Comparison of ENCODE assay signal across 8 cellular contexts in the genomic region with DNA sequence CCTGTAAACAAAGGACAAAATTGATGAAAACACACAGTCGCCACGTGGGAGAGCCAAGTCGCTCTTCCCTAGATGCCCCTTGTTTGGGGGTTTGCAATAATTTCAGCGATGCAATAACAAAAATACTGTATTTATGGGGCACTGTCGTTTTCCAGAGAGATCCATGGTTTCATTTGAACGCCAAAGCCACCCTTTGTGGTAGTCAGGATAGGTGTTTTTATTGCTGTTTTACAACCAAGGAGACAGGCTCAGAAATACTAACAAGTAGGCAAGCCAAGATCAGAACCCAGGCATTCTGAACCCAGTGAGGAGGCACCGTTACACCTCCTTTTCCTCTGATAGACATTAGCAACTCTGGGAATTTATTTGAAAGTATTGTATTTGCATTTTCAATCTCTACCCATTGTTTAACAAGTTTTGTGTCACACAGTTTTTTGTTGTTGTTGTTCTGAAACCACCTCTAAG. TPM values are rescaled to one million over a fixed set of nuclear protein-coding genes. Genes with fewer than 3 reads are reported as not detected.
A peak's percentile ranks its signal among the peaks of the same experiment; 100 is the strongest.
DNase-seq lines count a peak whose midpoint lies in the region; ATAC-seq and TF ChIP-seq lines count a peak whose summit lies in the region.

No MANE protein-coding gene starts in this region.

- DNase-seq in activated T-cell treated with anti-CD3 and anti-CD28 coated beads, Interleukin-2, amount 50 U/mL, for 4 hours, result no peak
- no peak for DNase-seq in activated T-cell treated with anti-CD3 and anti-CD28 coated beads, Interleukin-2, amount 50 U/mL, for 48 hours
- DNase-seq in adipocyte (ENCODE audit: low read depth), result no peak
- DNase-seq in left lung, result no peak
- DNase-seq in thyroid gland, result no peak
- no peak for DNase-seq in NCI-H1436 (lab: John Stamatoyannopoulos, UW)

- H3K27me3 ChIP-seq in adipocyte (replicated peaks; ENCODE audit: control insufficient read depth, insufficient read depth, low read length) (no peaks in the 10 kb centered on the region), left lung (no peaks in the 10 kb centered on the region), thyroid gland (no peaks in the 10 kb centered on the region)

- TF ChIP-seq POLR2A in thyroid gland (IDR thresholded peaks at IDR 0.05), result no peak

- peaks cover 43% of the 10 kb centered on the region for H3K4me1 Mint-ChIP-seq in activated T-cell treated with anti-CD3 and anti-CD28 coated beads, Interleukin-2, amount 50 U/mL, for 4 hours (ENCODE audit: low read depth)

- no peaks in the 10 kb centered on the region for H3K9me3 ChIP-seq in adipocyte (ENCODE audit: control insufficient read depth, low read length)
- peaks cover 0 to 5% of the 10 kb centered on the region in 2 donors for H3K9me3 ChIP-seq in left lung
- no peaks in the 10 kb centered on the region for H3K9me3 ChIP-seq in thyroid gland

- intact Hi-C loops in left lung (cut with DNase I) (no loop called here), thyroid gland (cut with DNase I) (no loop called here)

- WGBS in thyroid gland, 2 donors, result 10% methylated on average over 7 of the region's 7 CpGs

- peak overlapping the region; percentile 93 for H3K4me3 Mint-ChIP-seq in activated T-cell treated with anti-CD3 and anti-CD28 coated beads, Interleukin-2, amount 50 U/mL, for 4 hours

- TF ChIP-seq CTCF in left lung (IDR thresholded peaks at IDR 0.05) (no peak), thyroid gland (IDR thresholded peaks at IDR 0.05) (no peak)

- H3K4me1 ChIP-seq in adipocyte (ENCODE audit: control insufficient read depth, insufficient read depth, low read length) (peaks cover 26% of the 10 kb centered on the region), left lung (peaks cover 4 to 41% of the 10 kb centered on the region in 2 donors), thyroid gland (peaks cover 23 to 35% of the 10 kb centered on the region in 2 donors)

- H3K4me3 ChIP-seq in adipocyte (ENCODE audit: low read length) (peak overlapping the region; percentile 96), left lung (peak overlapping the region; percentile 67 to 89), thyroid gland (replicated peaks in 1 of 3) (peak overlapping the region in 2 of 3 donors; percentile 41 to 97)

- no peaks in the 10 kb centered on the region for H3K36me3 ChIP-seq in adipocyte (ENCODE audit: control insufficient read depth, insufficient read depth, low read length, severe bottlenecking)
- no peaks in the 10 kb centered on the region for H3K36me3 ChIP-seq in left lung
- H3K36me3 ChIP-seq in thyroid gland, result no peaks in the 10 kb centered on the region

- peak overlapping the region; percentile 92 for H3K9ac ChIP-seq in adipocyte (ENCODE audit: low read length)

- no peaks in the 10 kb centered on the region for H3K9me3 Mint-ChIP-seq in activated T-cell treated with anti-CD3 and anti-CD28 coated beads, Interleukin-2, amount 50 U/mL, for 4 hours

- H3K27me3 Mint-ChIP-seq in activated T-cell treated with anti-CD3 and anti-CD28 coated beads, Interleukin-2, amount 50 U/mL, for 4 hours (ENCODE audit: low read depth), result no peaks in the 10 kb centered on the region

- H3K27ac ChIP-seq in left lung (peak overlapping the region; percentile 96), thyroid gland (peak overlapping the region; percentile 92 to 98 (median 95))

- ATAC-seq in activated T-cell treated with anti-CD3 and anti-CD28 coated beads, Interleukin-2, amount 50 U/mL, for 4 hours, result no peak
- ATAC-seq in left lung (no peak), HG03442 (IDR thresholded peaks at IDR 0.05; ENCODE audit: unreplicated experiment) (no peak), GM21619 (IDR thresholded peaks at IDR 0.05; ENCODE audit: unreplicated experiment) (no peak)

- H3K36me3 Mint-ChIP-seq in activated T-cell treated with anti-CD3 and anti-CD28 coated beads, Interleukin-2, amount 50 U/mL, for 4 hours (ENCODE audit: insufficient read depth), result no peaks in the 10 kb centered on the region

RNA-seq across cellular contexts. Expression of a gene that starts 0.8 kb away (rescaled TPM):
- total RNA-seq in activated T-cell treated with anti-CD3 and anti-CD28 coated beads, Interleukin-2, amount 50 U/mL, for 4 hours, result 10 to 100 TPM; 14.9 to 20.3 (median 17.8) TPM
- 10 to 100 TPM; 32.1 to 35.9 TPM for total RNA-seq in left lung
- 10 to 100 TPM; 40.6 to 49.7 (median 43.9) TPM for total RNA-seq in thyroid gland

RNA-seq across cellular contexts. Expression of a gene that starts 13.3 kb away (rescaled TPM):
- not detected for total RNA-seq in activated T-cell treated with anti-CD3 and anti-CD28 coated beads, Interleukin-2, amount 50 U/mL, for 4 hours
- total RNA-seq in left lung, result not detected
- not detected for total RNA-seq in thyroid gland
